ENCODE assay signal across 19 cellular contexts in genomic region chr12:4992881-4993280, GRCh38. TPM values are rescaled to one million over a fixed set of nuclear protein-coding genes. Genes with fewer than 3 reads are reported as not detected.
"Had no signal": no experiment of that assay in that cellular context is flagged by ENCODE, and none has a peak within 500 bp of the region (broad histone marks: within the 10 kb centered on the region; RNA-seq: fewer than 3 reads in every experiment).

No MANE protein-coding gene starts in this region.

- H3K27me3 ChIP-seq: MG63 had no signal

- DNase-seq: Kasumi-1, MG63, NCI-H1048, NCI-H1694, NCI-H2171, NCI-H226, NCI-H446 treated with DMSO at 0.1 percent for 48 hours, NCI-H510A, NCI-H526, PC-9, Right ventricle myocardium superior, SHP77 treated with DMSO at 0.1 percent for 48 hours, SK-N-SH, SW 1271 had no signal

- ATAC-seq: Panc1 had no signal

- H3K9ac ChIP-seq: SK-N-SH had no signal

- H3K4me2 ChIP-seq: PC-9, SK-N-SH had no signal

- H3K9me2 ChIP-seq: SK-N-SH had no signal

- H3K27ac ChIP-seq: PC-9, SJSA1 had no signal

- H3K4me3 ChIP-seq: MG63, PC-9, SJSA1 had no signal

- H3K9me3 ChIP-seq: MG63, SJSA1, SK-N-SH had no signal

- H3K36me3 ChIP-seq: MG63, SJSA1 had no signal

- H2AFZ ChIP-seq: PC-9 had no signal

RNA-seq across cellular contexts. Expression of gene KCNA5, which starts 50.8 kb away (rescaled TPM):
- total RNA-seq: M059J, OCI-LY7, PC-9, RPMI7951, SJSA1 had no signal
- polyA plus RNA-seq: SK-N-SH had no signal
